In genomic region chr2:64019083-64019974, GRCh38 we compare ENCODE assay signal across 8 cellular contexts. TPM values are rescaled to one million over a fixed set of nuclear protein-coding genes. Genes with fewer than 3 reads are reported as not detected.
DNase-seq lines count a peak whose midpoint lies in the region; ATAC-seq and TF ChIP-seq lines count a peak whose summit lies in the region.

Gene VPS54, minus strand, starts transcription at chr2:64019428. Its CDS starts 35,429 bp downstream, at chr2:63983999.

- H3K36me3 Mint-ChIP-seq in activated T-cell treated with anti-CD3 and anti-CD28 coated beads, Interleukin-2, amount 50 U/mL, for 72 hours (ENCODE audit: insufficient read depth in 2 of 2): peaks cover 7 to 10% of the 10 kb centered on the region in 2 donors
- H3K36me3 Mint-ChIP-seq in naive B cell: peaks cover 0 to 15% of the 10 kb centered on the region in 2 donors
- peaks cover 5% of the 10 kb centered on the region for H3K36me3 Mint-ChIP-seq in stimulated activated memory B cell treated with anti-CD40 and anti-IgM and Interleukin-4, amounts not matched to agents 10 μg/mL and 1 μg/mL and 100 μg/mL, for 72 hours

- 6 to 7% methylated on average over 13 to 14 of the region's 77 CpGs for WGBS in esophagus squamous epithelium, 2 donors

- peak within 1 kb of the TSS; percentile 68 to 90 (median 82) for H3K4me3 ChIP-seq in esophagus squamous epithelium

- TF ChIP-seq CTCF in esophagus squamous epithelium (IDR thresholded peaks at IDR 0.05): peak in 3 of 6 experiments; percentile 11 to 24 (median 20)

- no peaks in the 10 kb centered on the region for H3K36me3 ChIP-seq in esophagus squamous epithelium

- no peaks in the 10 kb centered on the region for H3K9me3 ChIP-seq in esophagus squamous epithelium

- intact Hi-C loops in esophagus squamous epithelium (cut with DNase I): no loop called here

- DNase-seq in AG20443 (ENCODE audit: low spot score): peak; percentile 89
- peak; percentile 48 for DNase-seq in OCI-M1 (lab: John Stamatoyannopoulos, UW)
- DNase-seq in activated T-cell treated with anti-CD3 and anti-CD28 coated beads, Interleukin-2, amount 50 U/mL, for 72 hours: peak; percentile 67 to 77
- DNase-seq in esophagus squamous epithelium (lab: John Stamatoyannopoulos, UW): no peak
- peak; percentile 64 for DNase-seq in naive B cell

- H3K27me3 ChIP-seq in esophagus squamous epithelium: no peaks in the 10 kb centered on the region

- H3K9me3 Mint-ChIP-seq in activated T-cell treated with anti-CD3 and anti-CD28 coated beads, Interleukin-2, amount 50 U/mL, for 72 hours: peaks cover 0 to 3% of the 10 kb centered on the region in 2 donors
- no peaks in the 10 kb centered on the region for H3K9me3 Mint-ChIP-seq in naive B cell
- no peaks in the 10 kb centered on the region for H3K9me3 Mint-ChIP-seq in stimulated activated memory B cell treated with anti-CD40 and anti-IgM and Interleukin-4, amounts not matched to agents 10 μg/mL and 1 μg/mL and 100 μg/mL, for 72 hours

- ATAC-seq in GM18907 (IDR thresholded peaks at IDR 0.05; ENCODE audit: unreplicated experiment) (peak; percentile 70), HG03135 (IDR thresholded peaks at IDR 0.05; ENCODE audit: unreplicated experiment) (peak; percentile 63), naive B cell (ENCODE audit: low read depth in 2 of 2) (peak; percentile 83 to 87)
- peak; percentile 83 to 85 for ATAC-seq in activated T-cell treated with anti-CD3 and anti-CD28 coated beads, Interleukin-2, amount 50 U/mL, for 72 hours (replicated peaks in 1 of 2)
- peak; percentile 89 for ATAC-seq in stimulated activated memory B cell treated with anti-CD40 and anti-IgM and Interleukin-4, amounts not matched to agents 10 μg/mL and 1 μg/mL and 100 μg/mL, for 72 hours

- TF ChIP-seq POLR2A in esophagus squamous epithelium (IDR thresholded peaks at IDR 0.05): peak in 2 of 4 donors; percentile 42 to 66

- H3K4me1 ChIP-seq in esophagus squamous epithelium: peaks cover 0 to 73% (median 18%) of the 10 kb centered on the region in 3 donors

- peak within 1 kb of the TSS; percentile 99 to 100 for H3K4me3 Mint-ChIP-seq in activated T-cell treated with anti-CD3 and anti-CD28 coated beads, Interleukin-2, amount 50 U/mL, for 72 hours
- peak within 1 kb of the TSS; percentile 94 to 100 (median 98) for H3K4me3 Mint-ChIP-seq in naive B cell
- H3K4me3 Mint-ChIP-seq in stimulated activated memory B cell treated with anti-CD40 and anti-IgM and Interleukin-4, amounts not matched to agents 10 μg/mL and 1 μg/mL and 100 μg/mL, for 72 hours: peak within 1 kb of the TSS; percentile 94

- H3K27me3 Mint-ChIP-seq in activated T-cell treated with anti-CD3 and anti-CD28 coated beads, Interleukin-2, amount 50 U/mL, for 72 hours (ENCODE audit: low read depth): no peaks in the 10 kb centered on the region
- no peaks in the 10 kb centered on the region for H3K27me3 Mint-ChIP-seq in naive B cell
- no peaks in the 10 kb centered on the region for H3K27me3 Mint-ChIP-seq in stimulated activated memory B cell treated with anti-CD40 and anti-IgM and Interleukin-4, amounts not matched to agents 10 μg/mL and 1 μg/mL and 100 μg/mL, for 72 hours

- H3K27ac Mint-ChIP-seq in activated T-cell treated with anti-CD3 and anti-CD28 coated beads, Interleukin-2, amount 50 U/mL, for 72 hours: peak within 1 kb of the TSS; percentile 100
- H3K27ac Mint-ChIP-seq in naive B cell: peak within 1 kb of the TSS; percentile 96 to 98 (median 98)
- peak within 1 kb of the TSS; percentile 100 for H3K27ac Mint-ChIP-seq in stimulated activated memory B cell treated with anti-CD40 and anti-IgM and Interleukin-4, amounts not matched to agents 10 μg/mL and 1 μg/mL and 100 μg/mL, for 72 hours

- peak within 1 kb of the TSS; percentile 97 to 99 (median 98) for H3K27ac ChIP-seq in esophagus squamous epithelium

- H3K4me1 Mint-ChIP-seq in activated T-cell treated with anti-CD3 and anti-CD28 coated beads, Interleukin-2, amount 50 U/mL, for 72 hours (ENCODE audit: low read depth): peaks cover 42% of the 10 kb centered on the region
- H3K4me1 Mint-ChIP-seq in naive B cell: peaks cover 29 to 36% (median 30%) of the 10 kb centered on the region in 3 donors
- H3K4me1 Mint-ChIP-seq in stimulated activated memory B cell treated with anti-CD40 and anti-IgM and Interleukin-4, amounts not matched to agents 10 μg/mL and 1 μg/mL and 100 μg/mL, for 72 hours: peaks cover 33% of the 10 kb centered on the region

RNA-seq across cellular contexts. Expression of gene VPS54, which starts in this region (rescaled TPM):
- total RNA-seq in activated T-cell treated with anti-CD3 and anti-CD28 coated beads, Interleukin-2, amount 50 U/mL, for 72 hours: 10 to 100 TPM; 12.9 to 13.2 TPM
- total RNA-seq in esophagus squamous epithelium: 10 to 100 TPM; 10.4 to 25.2 (median 19.0) TPM
- 10 to 100 TPM in 1 of 6 donors, 1 to 10 TPM in 5; 4.6 to 10.8 (median 5.2) TPM for polyA plus RNA-seq in naive B cell (ENCODE audit: low read depth in 6 of 6)
